ENCODE assay signal across 8 cellular contexts in genomic region chr15:72784233-72784876, GRCh38. TPM values are rescaled to one million over a fixed set of nuclear protein-coding genes. Genes with fewer than 3 reads are reported as not detected.
DNase-seq lines count a peak whose midpoint lies in the region; ATAC-seq and TF ChIP-seq lines count a peak whose summit lies in the region.

No MANE protein-coding gene starts in this region.

- H2AK5ac ChIP-seq in neuronal stem cell (ENCODE audit: low read depth, low read length): no peak overlapping the region

- H3K27ac Mint-ChIP-seq in CD8-positive, alpha-beta T cell: peak overlapping the region; percentile 97

- H2BK120ac ChIP-seq in neuronal stem cell (ENCODE audit: low read depth, low read length): no peak overlapping the region

- no peaks in the 10 kb centered on the region for H3K9me3 ChIP-seq in CD8-positive, alpha-beta T cell (ENCODE audit: low read length)
- H3K9me3 ChIP-seq in neuronal stem cell (replicated peaks in 1 of 2; ENCODE audit: control insufficient read depth in 2 of 2, insufficient read depth in 1 of 2, low read depth in 1 of 2, low read length in 2 of 2): no peaks in the 10 kb centered on the region

- H3K23ac ChIP-seq in neuronal stem cell (ENCODE audit: low read depth, low read length, poor library complexity): no peak overlapping the region

- peak overlapping the region; percentile 91 for H3K4me3 ChIP-seq in CD8-positive, alpha-beta T cell (ENCODE audit: low read depth, low read length)
- peak overlapping the region; percentile 66 to 99 for H3K4me3 ChIP-seq in neuronal stem cell (ENCODE audit: low read length in 2 of 2)

- peak; percentile 34 for ATAC-seq in CD8-positive, alpha-beta T cell
- ATAC-seq in GM18907 (IDR thresholded peaks at IDR 0.05; ENCODE audit: unreplicated experiment) (peak; percentile 10), HG03520 (IDR thresholded peaks at IDR 0.05; ENCODE audit: unreplicated experiment) (peak; percentile 7)
- peak; percentile 9 to 13 for ATAC-seq in activated T-cell treated with anti-CD3 and anti-CD28 coated beads, Interleukin-2, amount 50 U/mL, for 4 hours

- no CpG with 5 or more reads among the region's 16 CpGs for WGBS in neuronal stem cell (ENCODE audit: extremely low coverage in 2 of 2, insufficient read length in 2 of 2, insufficient replicate concordance in 1 of 2), 2 donors

- H3K9me3 Mint-ChIP-seq in CD8-positive, alpha-beta T cell: no peaks in the 10 kb centered on the region
- no peaks in the 10 kb centered on the region for H3K9me3 Mint-ChIP-seq in activated T-cell treated with anti-CD3 and anti-CD28 coated beads, Interleukin-2, amount 50 U/mL, for 4 hours

- intact Hi-C loops in CD8-positive, alpha-beta T cell (cut with DNase I, micrococcal nuclease): loop anchor here (1.0 to 10.0 kb wide), 7 partner anchors 297 to 848 kb away; partner anchors contain the start of genes ARIH1 (in 1 of the 2), MYO9A (in 1 of the 2), NPTN (in 1 of the 2) and PKM (in 1 of the 2)

- H2AFZ ChIP-seq in neuronal stem cell (ENCODE audit: low read length): peak overlapping the region; percentile 95

- CTCF ChIA-PET in CD8-positive, alpha-beta T cell (lab: Charles Lee): interaction anchor here (0.8 to 1.5 kb wide), 4 partner anchors 10 to 284 kb away, joined by 3 to 6 read pairs (median 3); no protein-coding TSS in a partner anchor

- H2BK15ac ChIP-seq in neuronal stem cell (ENCODE audit: low read length): no peak overlapping the region

- H3K4ac ChIP-seq in neuronal stem cell (ENCODE audit: low read length): no peak overlapping the region

- H3K79me1 ChIP-seq in neuronal stem cell (ENCODE audit: low read depth, low read length): peaks cover 4% of the 10 kb centered on the region

- peak overlapping the region; percentile 75 for H3K9ac ChIP-seq in neuronal stem cell (ENCODE audit: low read depth, low read length, poor library complexity)

- H4K8ac ChIP-seq in neuronal stem cell (ENCODE audit: low read depth, low read length): no peak overlapping the region

- H3K18ac ChIP-seq in neuronal stem cell (ENCODE audit: low read length): peak overlapping the region; percentile 87

- H3K27me3 Mint-ChIP-seq in CD8-positive, alpha-beta T cell (ENCODE audit: low read depth): no peaks in the 10 kb centered on the region
- H3K27me3 Mint-ChIP-seq in activated T-cell treated with anti-CD3 and anti-CD28 coated beads, Interleukin-2, amount 50 U/mL, for 4 hours (ENCODE audit: low read depth): no peaks in the 10 kb centered on the region

- H3K27ac ChIP-seq in CD8-positive, alpha-beta T cell (ENCODE audit: low read depth, low read length): peak overlapping the region; percentile 93
- H3K27ac ChIP-seq in neuronal stem cell (replicated peaks; ENCODE audit: low read length): no peak overlapping the region

- POLR2A ChIA-PET in CD8-positive, alpha-beta T cell (lab: Charles Lee): interaction anchor here (1.4 to 1.5 kb wide), 2 partner anchors 9 to 267 kb away, joined by 3 to 4 read pairs; no protein-coding TSS in a partner anchor

- peak; percentile 51 for TF ChIP-seq CTCF in CD8-positive, alpha-beta T cell (IDR thresholded peaks at IDR 0.05)

- peaks cover 30% of the 10 kb centered on the region for H3K36me3 Mint-ChIP-seq in CD8-positive, alpha-beta T cell
- peaks cover 23% of the 10 kb centered on the region for H3K36me3 Mint-ChIP-seq in activated T-cell treated with anti-CD3 and anti-CD28 coated beads, Interleukin-2, amount 50 U/mL, for 4 hours (ENCODE audit: insufficient read depth)

- no peak overlapping the region for H2BK5ac ChIP-seq in neuronal stem cell (ENCODE audit: low read length)

- H3K4me1 ChIP-seq in CD8-positive, alpha-beta T cell (ENCODE audit: insufficient read depth, low read length): peaks cover 41% of the 10 kb centered on the region
- peaks cover 6 to 19% of the 10 kb centered on the region in 2 donors for H3K4me1 ChIP-seq in neuronal stem cell (ENCODE audit: control insufficient read depth in 2 of 2, insufficient read depth in 1 of 2, low read depth in 1 of 2, low read length in 2 of 2)

- no peak overlapping the region for H4K91ac ChIP-seq in neuronal stem cell (ENCODE audit: low read depth, low read length, poor library complexity)

- DNase-seq in CD8-positive, alpha-beta T cell: peak in 2 of 7 experiments; percentile 50 to 58
- DNase-seq in NCI-H524 treated with DMSO at 0.1 percent for 48 hours (lab: John Stamatoyannopoulos, UW) (peak; percentile 57), germinal center (ENCODE audit: low spot score) (peak; percentile 60), neuronal stem cell (ENCODE audit: low spot score) (peak; percentile 72), GM19240 (ENCODE audit: insufficient read length, low spot score) (no peak)
- DNase-seq in activated T-cell treated with anti-CD3 and anti-CD28 coated beads, Interleukin-2, amount 50 U/mL, for 4 hours: no peak

- peak overlapping the region; percentile 96 for H3K4me3 Mint-ChIP-seq in CD8-positive, alpha-beta T cell
- H3K4me3 Mint-ChIP-seq in activated T-cell treated with anti-CD3 and anti-CD28 coated beads, Interleukin-2, amount 50 U/mL, for 4 hours: peak overlapping the region; percentile 94

- no peak overlapping the region for H2BK12ac ChIP-seq in neuronal stem cell (ENCODE audit: low read length)

- no peaks in the 10 kb centered on the region for H3K27me3 ChIP-seq in CD8-positive, alpha-beta T cell (ENCODE audit: insufficient read depth, low read length)
- no peaks in the 10 kb centered on the region for H3K27me3 ChIP-seq in neuronal stem cell (ENCODE audit: control insufficient read depth in 3 of 3, insufficient read depth in 3 of 3, low read depth in 1 of 3, low read length in 3 of 3)

- no peaks in the 10 kb centered on the region for H3K36me3 ChIP-seq in CD8-positive, alpha-beta T cell (ENCODE audit: insufficient read depth, low read length)
- peaks cover 0 to 22% of the 10 kb centered on the region in 2 donors for H3K36me3 ChIP-seq in neuronal stem cell (replicated peaks in 1 of 2; ENCODE audit: control insufficient read depth in 2 of 2, insufficient read depth in 2 of 2, low read length in 2 of 2)

- peaks cover 46% of the 10 kb centered on the region for H3K4me1 Mint-ChIP-seq in CD8-positive, alpha-beta T cell (ENCODE audit: low read depth)
- peaks cover 68% of the 10 kb centered on the region for H3K4me1 Mint-ChIP-seq in activated T-cell treated with anti-CD3 and anti-CD28 coated beads, Interleukin-2, amount 50 U/mL, for 4 hours (ENCODE audit: low read depth)

- H3K4me2 ChIP-seq in neuronal stem cell (ENCODE audit: insufficient read depth, low read length, poor library complexity, severe bottlenecking): peak overlapping the region; percentile 93

- H3K14ac ChIP-seq in neuronal stem cell (ENCODE audit: low read length): no peak overlapping the region

RNA-seq across cellular contexts. Expression of gene ADPGK, which starts 0.8 kb away (rescaled TPM):
- 100 to 1,000 TPM; 113 to 120 TPM for total RNA-seq in CD8-positive, alpha-beta T cell
- 10 to 100 TPM; 79.0 to 81.9 (median 81.8) TPM for total RNA-seq in activated T-cell treated with anti-CD3 and anti-CD28 coated beads, Interleukin-2, amount 50 U/mL, for 4 hours
- polyA plus RNA-seq in neuronal stem cell (2013, experiment 1 of 2): 18.4 TPM
- 17.2 TPM for polyA plus RNA-seq in neuronal stem cell (2013, experiment 2 of 2)

Comparison
In these comparisons a context has a peak if more than half of its experiments do, and no peak if none do; other contexts are left out.
1. DNase-seq: peak in NCI-H524 treated with DMSO at 0.1 percent for 48 hours (single experiment), germinal center (single experiment) and neuronal stem cell (single experiment); none in activated T-cell treated with anti-CD3 and anti-CD28 coated beads, Interleukin-2, amount 50 U/mL, for 4 hours (single experiment) and GM19240 (single experiment).
2. Peak in every context shown above with its lines, with median percentiles within 50 percentile points of each other: ATAC-seq.